ENCODE assay signal across 10 cellular contexts in genomic region chr3:14423963-14424362, GRCh38. TPM values are rescaled to one million over a fixed set of nuclear protein-coding genes. Genes with fewer than 3 reads are reported as not detected.
DNase-seq lines count a peak whose midpoint lies in the region; ATAC-seq and TF ChIP-seq lines count a peak whose summit lies in the region.
"Had no signal": no experiment of that assay in that cellular context is flagged by ENCODE, and none has a peak within 500 bp of the region (broad histone marks: within the 10 kb centered on the region; RNA-seq: fewer than 3 reads in every experiment).

No MANE protein-coding gene starts in this region.

- no peaks in the 10 kb centered on the region for H3K36me3 ChIP-seq in CD4-positive, alpha-beta memory T cell (ENCODE audit: insufficient read depth, low read length)

- no peaks in the 10 kb centered on the region for H3K27me3 ChIP-seq in CD4-positive, alpha-beta memory T cell (ENCODE audit: insufficient read depth, low read length)
- H3K27me3 ChIP-seq: brain microvascular endothelial cell had no signal

- intact Hi-C loops in CD4-positive, alpha-beta memory T cell (cut with micrococcal nuclease), result loop anchor here (1.0 kb wide), 1 partner anchor 8 kb away; no protein-coding TSS in a partner anchor

- H3K9me3 ChIP-seq in CD4-positive, alpha-beta memory T cell (ENCODE audit: control insufficient read depth in 1 of 2, low read length in 2 of 2), result no peaks in the 10 kb centered on the region

- H3K9me3 Mint-ChIP-seq in CD4-positive, alpha-beta memory T cell, result no peaks in the 10 kb centered on the region
- no peaks in the 10 kb centered on the region for H3K9me3 Mint-ChIP-seq in activated naive CD8-positive, alpha-beta T cell treated with anti-CD3 and anti-CD28 coated beads, Interleukin-2, amount 10 ng/mL, durations not matched to agents 7 days and 5 days
- no peaks in the 10 kb centered on the region for H3K9me3 Mint-ChIP-seq in nephron progenitor cell

- H3K4me3 Mint-ChIP-seq in CD4-positive, alpha-beta memory T cell, result peak overlapping the region in 7 of 8 donors; percentile 73 to 91 (median 79)
- peak overlapping the region; percentile 49 for H3K4me3 Mint-ChIP-seq in activated naive CD8-positive, alpha-beta T cell treated with anti-CD3 and anti-CD28 coated beads, Interleukin-2, amount 10 ng/mL, durations not matched to agents 7 days and 5 days
- H3K4me3 Mint-ChIP-seq in nephron progenitor cell, result peak overlapping the region; percentile 47

- peak overlapping the region; percentile 97 to 100 (median 100) for H3K27ac Mint-ChIP-seq in CD4-positive, alpha-beta memory T cell
- H3K27ac Mint-ChIP-seq in activated naive CD8-positive, alpha-beta T cell treated with anti-CD3 and anti-CD28 coated beads, Interleukin-2, amount 10 ng/mL, durations not matched to agents 7 days and 5 days, result peak overlapping the region; percentile 90
- peak overlapping the region; percentile 33 for H3K27ac Mint-ChIP-seq in nephron progenitor cell

- TF ChIP-seq CTCF in nephron progenitor cell (IDR thresholded peaks at IDR 0.05), result no peak

- DNase-seq in CD4-positive, alpha-beta memory T cell, result peak in 1 of 5 donors; percentile 6
- no peak for DNase-seq in activated naive CD8-positive, alpha-beta T cell treated with anti-CD3 and anti-CD28 coated beads, Interleukin-2, amount 10 ng/mL, durations not matched to agents 7 days and 5 days
- DNase-seq in nephron progenitor cell (no peak), epidermal melanocyte (ENCODE audit: insufficient read length, low spot score) (no peak)
- no peak for DNase-seq in activated CD4-positive, alpha-beta T cell treated with anti-CD3 and anti-CD28 coated beads for 48 hours
- DNase-seq: brain microvascular endothelial cell, HCEC 1CT had no signal

- H3K27me3 Mint-ChIP-seq in CD4-positive, alpha-beta memory T cell, result no peaks in the 10 kb centered on the region
- no peaks in the 10 kb centered on the region for H3K27me3 Mint-ChIP-seq in activated naive CD8-positive, alpha-beta T cell treated with anti-CD3 and anti-CD28 coated beads, Interleukin-2, amount 10 ng/mL, durations not matched to agents 7 days and 5 days
- peaks cover 5% of the 10 kb centered on the region for H3K27me3 Mint-ChIP-seq in nephron progenitor cell (ENCODE audit: low read depth, poor library complexity)

- H3K4me3 ChIP-seq in CD4-positive, alpha-beta memory T cell (ENCODE audit: low read length in 2 of 2), result no peak overlapping the region

- H3K4me1 Mint-ChIP-seq in CD4-positive, alpha-beta memory T cell, result peaks cover 57 to 83% (median 71%) of the 10 kb centered on the region in 4 donors
- peaks cover 61% of the 10 kb centered on the region for H3K4me1 Mint-ChIP-seq in activated naive CD8-positive, alpha-beta T cell treated with anti-CD3 and anti-CD28 coated beads, Interleukin-2, amount 10 ng/mL, durations not matched to agents 7 days and 5 days
- peaks cover 50% of the 10 kb centered on the region for H3K4me1 Mint-ChIP-seq in nephron progenitor cell

- POLR2A ChIA-PET in CD4-positive, alpha-beta memory T cell (lab: Charles Lee; ENCODE audit: partially characterized antibody), result interaction anchor here (1.3 to 18.6 kb wide), 4 partner anchors 8 to 20 kb away, joined by 5 to 394 read pairs (median 16); partner anchors contain the start of gene SLC6A6
- POLR2A ChIA-PET in activated naive CD8-positive, alpha-beta T cell treated with anti-CD3 and anti-CD28 coated beads, Interleukin-2, amount 10 ng/mL, durations not matched to agents 7 days and 5 days (lab: Charles Lee), result interaction anchor here (5.3 kb wide), 1 partner anchor 20 kb away, joined by 50 read pairs; the partner anchor contains the start of gene SLC6A6

- peak overlapping the region; percentile 98 for H3K27ac ChIP-seq in CD4-positive, alpha-beta memory T cell (ENCODE audit: low read depth, low read length)
- H3K27ac ChIP-seq: brain microvascular endothelial cell had no signal

- CTCF ChIA-PET in CD4-positive, alpha-beta memory T cell (lab: Charles Lee; ENCODE audit: partially characterized antibody), result interaction anchor here (1.2 to 2.1 kb wide), 8 partner anchors 10 to 44 kb away, joined by 3 to 12 read pairs (median 4); partner anchors contain the start of gene SLC6A6

- ATAC-seq in HG02759 (IDR thresholded peaks at IDR 0.05; ENCODE audit: unreplicated experiment) (peak; percentile 27), GM18907 (IDR thresholded peaks at IDR 0.05; ENCODE audit: unreplicated experiment) (no peak), GM21360 (IDR thresholded peaks at IDR 0.05; ENCODE audit: unreplicated experiment) (no peak)
- ATAC-seq in activated naive CD8-positive, alpha-beta T cell treated with anti-CD3 and anti-CD28 coated beads, Interleukin-2, amount 10 ng/mL, durations not matched to agents 7 days and 5 days (ENCODE audit: low read depth), result no peak

- peaks cover 71% of the 10 kb centered on the region for H3K4me1 ChIP-seq in CD4-positive, alpha-beta memory T cell (ENCODE audit: insufficient read depth, low read length)

- H3K36me3 Mint-ChIP-seq in CD4-positive, alpha-beta memory T cell, result peaks cover 0 to 12% of the 10 kb centered on the region in 2 donors
- H3K36me3 Mint-ChIP-seq in activated naive CD8-positive, alpha-beta T cell treated with anti-CD3 and anti-CD28 coated beads, Interleukin-2, amount 10 ng/mL, durations not matched to agents 7 days and 5 days, result peaks cover 3% of the 10 kb centered on the region
- peaks cover 7% of the 10 kb centered on the region for H3K36me3 Mint-ChIP-seq in nephron progenitor cell (ENCODE audit: low read depth)

RNA-seq across cellular contexts. Expression of gene SLC6A6, which starts 21.6 kb away (rescaled TPM):
- total RNA-seq in CD4-positive, alpha-beta memory T cell, result 10 to 100 TPM; 50.6 to 51.8 TPM
- polyA plus RNA-seq in CD4-positive, alpha-beta memory T cell, result 1 to 10 TPM; 3.8 to 8.8 TPM
- total RNA-seq in activated naive CD8-positive, alpha-beta T cell treated with anti-CD3 and anti-CD28 coated beads, Interleukin-2, amount 10 ng/mL, durations not matched to agents 7 days and 5 days, result 10 to 100 TPM; 39.8 to 42.6 TPM

Comparison
In these comparisons a context has a peak if more than half of its experiments do, and no peak if none do; other contexts are left out.
1. H3K27ac Mint-ChIP-seq: peak in every context shown above with its lines; median percentile 100 in CD4-positive, alpha-beta memory T cell; 90 in activated naive CD8-positive, alpha-beta T cell treated with anti-CD3 and anti-CD28 coated beads, Interleukin-2, amount 10 ng/mL, durations not matched to agents 7 days and 5 days; 33 in nephron progenitor cell.